In genomic region chr16:31073073-31073822, GRCh38 we compare ENCODE assay signal across 1 cellular context.
TF ChIP-seq lines count a peak whose summit lies in the region.

No MANE protein-coding gene starts in this region.

TF ChIP-seq in K562, 482 proteins besides CTCF, POLR2A, EP300 and RAD21 (continued from another document and continues in another):
- TF ChIP-seq, protein P1, sequence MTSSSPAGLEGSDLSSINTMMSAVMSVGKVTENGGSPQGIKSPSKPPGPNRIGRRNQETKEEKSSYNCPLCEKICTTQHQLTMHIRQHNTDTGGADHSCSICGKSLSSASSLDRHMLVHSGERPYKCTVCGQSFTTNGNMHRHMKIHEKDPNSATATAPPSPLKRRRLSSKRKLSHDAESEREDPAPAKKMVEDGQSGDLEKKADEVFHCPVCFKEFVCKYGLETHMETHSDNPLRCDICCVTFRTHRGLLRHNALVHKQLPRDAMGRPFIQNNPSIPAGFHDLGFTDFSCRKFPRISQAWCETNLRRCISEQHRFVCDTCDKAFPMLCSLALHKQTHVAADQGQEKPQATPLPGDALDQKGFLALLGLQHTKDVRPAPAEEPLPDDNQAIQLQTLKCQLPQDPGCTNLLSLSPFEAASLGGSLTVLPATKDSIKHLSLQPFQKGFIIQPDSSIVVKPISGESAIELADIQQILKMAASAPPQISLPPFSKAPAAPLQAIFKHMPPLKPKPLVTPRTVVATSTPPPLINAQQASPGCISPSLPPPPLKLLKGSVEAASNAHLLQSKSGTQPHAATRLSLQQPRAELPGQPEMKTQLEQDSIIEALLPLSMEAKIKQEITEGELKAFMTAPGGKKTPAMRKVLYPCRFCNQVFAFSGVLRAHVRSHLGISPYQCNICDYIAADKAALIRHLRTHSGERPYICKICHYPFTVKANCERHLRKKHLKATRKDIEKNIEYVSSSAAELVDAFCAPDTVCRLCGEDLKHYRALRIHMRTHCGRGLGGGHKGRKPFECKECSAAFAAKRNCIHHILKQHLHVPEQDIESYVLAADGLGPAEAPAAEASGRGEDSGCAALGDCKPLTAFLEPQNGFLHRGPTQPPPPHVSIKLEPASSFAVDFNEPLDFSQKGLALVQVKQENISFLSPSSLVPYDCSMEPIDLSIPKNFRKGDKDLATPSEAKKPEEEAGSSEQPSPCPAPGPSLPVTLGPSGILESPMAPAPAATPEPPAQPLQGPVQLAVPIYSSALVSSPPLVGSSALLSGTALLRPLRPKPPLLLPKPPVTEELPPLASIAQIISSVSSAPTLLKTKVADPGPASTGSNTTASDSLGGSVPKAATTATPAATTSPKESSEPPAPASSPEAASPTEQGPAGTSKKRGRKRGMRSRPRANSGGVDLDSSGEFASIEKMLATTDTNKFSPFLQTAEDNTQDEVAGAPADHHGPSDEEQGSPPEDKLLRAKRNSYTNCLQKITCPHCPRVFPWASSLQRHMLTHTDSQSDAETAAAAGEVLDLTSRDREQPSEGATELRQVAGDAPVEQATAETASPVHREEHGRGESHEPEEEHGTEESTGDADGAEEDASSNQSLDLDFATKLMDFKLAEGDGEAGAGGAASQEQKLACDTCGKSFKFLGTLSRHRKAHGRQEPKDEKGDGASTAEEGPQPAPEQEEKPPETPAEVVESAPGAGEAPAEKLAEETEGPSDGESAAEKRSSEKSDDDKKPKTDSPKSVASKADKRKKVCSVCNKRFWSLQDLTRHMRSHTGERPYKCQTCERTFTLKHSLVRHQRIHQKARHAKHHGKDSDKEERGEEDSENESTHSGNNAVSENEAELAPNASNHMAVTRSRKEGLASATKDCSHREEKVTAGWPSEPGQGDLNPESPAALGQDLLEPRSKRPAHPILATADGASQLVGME (CRISPR knock-in tag; IDR thresholded peaks at IDR 0.05) = peak; percentile 65; the same call in 1 of the 2 replicates
- TF ChIP-seq CREB1 (IDR thresholded peaks at IDR 0.05) = 0 out of 2 replicates have a peak, but pooled peaks have one; percentile 12
- TF ChIP-seq CREB1 (CRISPR knock-in tag; IDR thresholded peaks at IDR 0.05) = peak; percentile 31
- TF ChIP-seq GTF2A2 (tag; IDR thresholded peaks at IDR 0.05) = peak; percentile 65; the same call in 1 of the 2 replicates
- no peak for TF ChIP-seq SMARCE1 (IDR thresholded peaks at IDR 0.05)
- TF ChIP-seq ZNF609 (CRISPR knock-in tag; IDR thresholded peaks at IDR 0.05; ENCODE audit: borderline replicate concordance) = 0 out of 2 replicates have a peak, but pooled peaks have one; percentile 45
- peak; percentile 90 for TF ChIP-seq U2AF1 (optimal IDR thresholded peaks at IDR 0.05; ENCODE audit: low read depth, low read length)
- TF ChIP-seq ZFPM2 (CRISPR knock-in tag; IDR thresholded peaks at IDR 0.05) = no peak
- peak; percentile 66; the same call in 1 of the 2 replicates for TF ChIP-seq ESRRA (IDR thresholded peaks at IDR 0.05; ENCODE audit: borderline replicate concordance, low read depth)
- TF ChIP-seq ILF3 (IDR thresholded peaks at IDR 0.05; ENCODE audit: borderline replicate concordance) = no peak; the same call in 1 of the 2 replicates
- no peak for TF ChIP-seq AFF1 (IDR thresholded peaks at IDR 0.05; ENCODE audit: low read depth in 1 of 2, partially characterized antibody in 2 of 2)
- TF ChIP-seq TAF7 (tag; IDR thresholded peaks at IDR 0.05) = 0 out of 2 replicates have a peak, but pooled peaks have one; percentile 11
- 0 out of 2 replicates have a peak, but pooled peaks have one; percentile 19 for TF ChIP-seq ELF4 (CRISPR knock-in tag; IDR thresholded peaks at IDR 0.05)
- TF ChIP-seq ATF7 (IDR thresholded peaks at IDR 0.05) = peak; percentile 53
- TF ChIP-seq TARDBP (IDR thresholded peaks at IDR 0.05) = 0 out of 2 replicates have a peak, but pooled peaks have one; percentile 52
- no peak for TF ChIP-seq ZNF77 (CRISPR knock-in tag; IDR thresholded peaks at IDR 0.05)
- TF ChIP-seq CXXC5 (CRISPR knock-in tag; IDR thresholded peaks at IDR 0.05) = peak; percentile 89
- TF ChIP-seq BCOR (IDR thresholded peaks at IDR 0.05) = peak; percentile 91
- 0 out of 2 replicates have a peak, but pooled peaks have one; percentile 1 for TF ChIP-seq ZNF431 (CRISPR knock-in tag; IDR thresholded peaks at IDR 0.05)
- TF ChIP-seq, protein P2, sequence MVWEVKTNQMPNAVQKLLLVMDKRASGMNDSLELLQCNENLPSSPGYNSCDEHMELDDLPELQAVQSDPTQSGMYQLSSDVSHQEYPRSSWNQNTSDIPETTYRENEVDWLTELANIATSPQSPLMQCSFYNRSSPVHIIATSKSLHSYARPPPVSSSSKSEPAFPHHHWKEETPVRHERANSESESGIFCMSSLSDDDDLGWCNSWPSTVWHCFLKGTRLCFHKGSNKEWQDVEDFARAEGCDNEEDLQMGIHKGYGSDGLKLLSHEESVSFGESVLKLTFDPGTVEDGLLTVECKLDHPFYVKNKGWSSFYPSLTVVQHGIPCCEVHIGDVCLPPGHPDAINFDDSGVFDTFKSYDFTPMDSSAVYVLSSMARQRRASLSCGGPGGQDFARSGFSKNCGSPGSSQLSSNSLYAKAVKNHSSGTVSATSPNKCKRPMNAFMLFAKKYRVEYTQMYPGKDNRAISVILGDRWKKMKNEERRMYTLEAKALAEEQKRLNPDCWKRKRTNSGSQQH (CRISPR knock-in tag; IDR thresholded peaks at IDR 0.05) = peak; percentile 98
- TF ChIP-seq FOXK2 (conservative IDR thresholded peaks at IDR 0.05 in 1 of 2, IDR thresholded peaks at IDR 0.05 in 1 of 2; ENCODE audit: low read depth in 2 of 2) = 0 out of 4 replicates have a peak, but pooled peaks have one; percentile 26 to 40
- TF ChIP-seq, protein P3, sequence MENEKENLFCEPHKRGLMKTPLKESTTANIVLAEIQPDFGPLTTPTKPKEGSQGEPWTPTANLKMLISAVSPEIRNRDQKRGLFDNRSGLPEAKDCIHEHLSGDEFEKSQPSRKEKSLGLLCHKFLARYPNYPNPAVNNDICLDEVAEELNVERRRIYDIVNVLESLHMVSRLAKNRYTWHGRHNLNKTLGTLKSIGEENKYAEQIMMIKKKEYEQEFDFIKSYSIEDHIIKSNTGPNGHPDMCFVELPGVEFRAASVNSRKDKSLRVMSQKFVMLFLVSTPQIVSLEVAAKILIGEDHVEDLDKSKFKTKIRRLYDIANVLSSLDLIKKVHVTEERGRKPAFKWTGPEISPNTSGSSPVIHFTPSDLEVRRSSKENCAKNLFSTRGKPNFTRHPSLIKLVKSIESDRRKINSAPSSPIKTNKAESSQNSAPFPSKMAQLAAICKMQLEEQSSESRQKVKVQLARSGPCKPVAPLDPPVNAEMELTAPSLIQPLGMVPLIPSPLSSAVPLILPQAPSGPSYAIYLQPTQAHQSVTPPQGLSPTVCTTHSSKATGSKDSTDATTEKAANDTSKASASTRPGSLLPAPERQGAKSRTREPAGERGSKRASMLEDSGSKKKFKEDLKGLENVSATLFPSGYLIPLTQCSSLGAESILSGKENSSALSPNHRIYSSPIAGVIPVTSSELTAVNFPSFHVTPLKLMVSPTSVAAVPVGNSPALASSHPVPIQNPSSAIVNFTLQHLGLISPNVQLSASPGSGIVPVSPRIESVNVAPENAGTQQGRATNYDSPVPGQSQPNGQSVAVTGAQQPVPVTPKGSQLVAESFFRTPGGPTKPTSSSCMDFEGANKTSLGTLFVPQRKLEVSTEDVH (IDR thresholded peaks at IDR 0.05; ENCODE audit: low read depth, partially characterized antibody) = peak; percentile 43
- TF ChIP-seq, protein P4, sequence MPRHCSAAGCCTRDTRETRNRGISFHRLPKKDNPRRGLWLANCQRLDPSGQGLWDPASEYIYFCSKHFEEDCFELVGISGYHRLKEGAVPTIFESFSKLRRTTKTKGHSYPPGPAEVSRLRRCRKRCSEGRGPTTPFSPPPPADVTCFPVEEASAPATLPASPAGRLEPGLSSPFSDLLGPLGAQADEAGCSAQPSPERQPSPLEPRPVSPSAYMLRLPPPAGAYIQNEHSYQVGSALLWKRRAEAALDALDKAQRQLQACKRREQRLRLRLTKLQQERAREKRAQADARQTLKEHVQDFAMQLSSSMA (CRISPR knock-in tag; IDR thresholded peaks at IDR 0.05) = peak; percentile 27; the same call in 1 of the 2 replicates
- TF ChIP-seq FOXJ2 (tag; IDR thresholded peaks at IDR 0.05) = 0 out of 2 replicates have a peak, but pooled peaks have one; percentile 10
- no peak for TF ChIP-seq ZNF740 (CRISPR knock-in tag; IDR thresholded peaks at IDR 0.05)
- TF ChIP-seq ZNF740 (tag; IDR thresholded peaks at IDR 0.05) = no peak
- TF ChIP-seq ETV1 (tag; conservative IDR thresholded peaks at IDR 0.05; ENCODE audit: low read depth) = peak; percentile 63
- no peak for TF ChIP-seq BCL6 (CRISPR knock-in tag; IDR thresholded peaks at IDR 0.05)
